ENCODE assay signal across 13 cellular contexts in the genomic region with DNA sequence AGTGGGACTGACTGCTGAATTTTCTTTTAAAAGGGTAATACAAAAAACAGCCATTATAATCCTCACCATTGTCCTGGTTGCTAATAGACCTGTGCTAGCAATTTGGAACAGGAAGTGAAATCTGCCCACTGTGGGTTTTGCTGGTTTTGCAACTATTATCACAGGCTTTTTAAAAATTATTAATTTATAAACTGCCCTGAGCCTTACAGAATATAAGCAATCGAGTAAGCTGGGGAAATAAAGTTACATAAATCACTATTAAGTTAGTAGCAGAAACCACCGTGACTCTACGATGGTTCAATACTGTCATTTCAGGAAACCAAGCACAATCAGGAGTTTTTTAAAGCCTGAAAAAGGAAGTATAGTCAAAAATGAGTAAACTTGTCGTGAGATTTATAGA.
DNase-seq lines count a peak whose midpoint lies in the region; ATAC-seq and TF ChIP-seq lines count a peak whose summit lies in the region.
"Had no signal": no experiment of that assay in that cellular context is flagged by ENCODE, and none has a peak within 500 bp of the region (broad histone marks: within the 10 kb centered on the region; RNA-seq: fewer than 3 reads in every experiment).

No MANE protein-coding gene starts in this region.

- H3K4me3 ChIP-seq in left lung = no peak overlapping the region

- ATAC-seq in GM19025 (IDR thresholded peaks at IDR 0.05; ENCODE audit: low read depth, unreplicated experiment) (peak; percentile 82), HG02588 (IDR thresholded peaks at IDR 0.05; ENCODE audit: unreplicated experiment) (peak; percentile 78), HG03439 (IDR thresholded peaks at IDR 0.05; ENCODE audit: unreplicated experiment) (peak; percentile 82), left lung (no peak)
- ATAC-seq: naive thymus-derived CD8-positive, alpha-beta T cell had no signal

- no peak for TF ChIP-seq CTCF in left lung (IDR thresholded peaks at IDR 0.05)

- H3K27ac ChIP-seq in left lung = peak overlapping the region in 1 of 2 donors; percentile 72

- no peaks in the 10 kb centered on the region for H3K9me3 Mint-ChIP-seq in T-helper 2 cell treated with Interferon-gamma antibody and Interleukin-4, amounts not matched to agents 5 μg/mL and 100 μg/mL, for 36 hours

- DNase-seq in germinal center (ENCODE audit: low spot score) (peak; percentile 8), left lung (no peak), HUDEP-2 (lab: John Stamatoyannopoulos, UW; ENCODE audit: unreplicated experiment in 76 of 76) (no peak)
- DNase-seq in T-helper 2 cell treated with Interferon-gamma antibody and Interleukin-4, amounts not matched to agents 5 μg/mL and 100 μg/mL, for 36 hours (ENCODE audit: low spot score) = no peak
- DNase-seq in activated naive CD4-positive, alpha-beta T cell treated with Interleukin-2 at 50 U/mL for 16 hours = no peak
- DNase-seq: activated naive CD8-positive, alpha-beta T cell treated with anti-CD3 and anti-CD28 coated beads for 36 hours; effector memory CD4-positive, alpha-beta T cell; GOT3; naive thymus-derived CD8-positive, alpha-beta T cell; stimulated activated CD4-positive, alpha-beta T cell treated with anti-CD3 and anti-CD28 coated beads, Interleukin-15, amount 100 ng/mL, for 24 hours had no signal

- H3K4me3 Mint-ChIP-seq in T-helper 2 cell treated with Interferon-gamma antibody and Interleukin-4, amounts not matched to agents 5 μg/mL and 100 μg/mL, for 36 hours = no peak overlapping the region
- H3K4me3 Mint-ChIP-seq: activated naive CD8-positive, alpha-beta T cell treated with anti-CD3 and anti-CD28 coated beads for 36 hours; naive thymus-derived CD8-positive, alpha-beta T cell had no signal

- no peaks in the 10 kb centered on the region for H3K4me1 Mint-ChIP-seq in T-helper 2 cell treated with Interferon-gamma antibody and Interleukin-4, amounts not matched to agents 5 μg/mL and 100 μg/mL, for 36 hours (ENCODE audit: low read depth)
- H3K4me1 Mint-ChIP-seq: activated naive CD8-positive, alpha-beta T cell treated with anti-CD3 and anti-CD28 coated beads for 36 hours had no signal

- peaks cover 9% of the 10 kb centered on the region for H3K27me3 Mint-ChIP-seq in T-helper 2 cell treated with Interferon-gamma antibody and Interleukin-4, amounts not matched to agents 5 μg/mL and 100 μg/mL, for 36 hours (ENCODE audit: low read depth)
- H3K27me3 Mint-ChIP-seq: activated naive CD8-positive, alpha-beta T cell treated with anti-CD3 and anti-CD28 coated beads for 36 hours had no signal

- no peak overlapping the region for H3K27ac Mint-ChIP-seq in T-helper 2 cell treated with Interferon-gamma antibody and Interleukin-4, amounts not matched to agents 5 μg/mL and 100 μg/mL, for 36 hours
- H3K27ac Mint-ChIP-seq: activated naive CD8-positive, alpha-beta T cell treated with anti-CD3 and anti-CD28 coated beads for 36 hours; naive thymus-derived CD8-positive, alpha-beta T cell had no signal

- H3K27me3 ChIP-seq in left lung = no peaks in the 10 kb centered on the region

- H3K9me3 ChIP-seq in left lung = no peaks in the 10 kb centered on the region

- peaks cover 0 to 4% of the 10 kb centered on the region in 2 donors for H3K4me1 ChIP-seq in left lung

- no peaks in the 10 kb centered on the region for H3K36me3 ChIP-seq in left lung

- intact Hi-C loops in left lung (cut with DNase I) = no loop called here

- H3K36me3 Mint-ChIP-seq in T-helper 2 cell treated with Interferon-gamma antibody and Interleukin-4, amounts not matched to agents 5 μg/mL and 100 μg/mL, for 36 hours (ENCODE audit: low read depth) = no peaks in the 10 kb centered on the region
- H3K36me3 Mint-ChIP-seq: activated naive CD8-positive, alpha-beta T cell treated with anti-CD3 and anti-CD28 coated beads for 36 hours; naive thymus-derived CD8-positive, alpha-beta T cell had no signal
